In genomic region chr7:18530224-18531179, GRCh38 we compare ENCODE assay signal across 12 cellular contexts. TPM values are rescaled to one million over a fixed set of nuclear protein-coding genes. Genes with fewer than 3 reads are reported as not detected.
DNase-seq lines count a peak whose midpoint lies in the region; ATAC-seq and FAIRE-seq lines count a peak whose summit lies in the region.
"Had no signal": no experiment of that assay in that cellular context is flagged by ENCODE, and none has a peak within 500 bp of the region (broad histone marks: within the 10 kb centered on the region; RNA-seq: fewer than 3 reads in every experiment).

No MANE protein-coding gene starts in this region.

- H3K4me3 ChIP-seq in Karpas-422 (ENCODE audit: low read length) (peak overlapping the region; percentile 6; the same call in 1 of the 2 replicates), subcutaneous abdominal adipose tissue (ENCODE audit: low read depth in 1 of 5, low read length in 5 of 5) (no peak overlapping the region), H7 (ENCODE audit: insufficient read depth, low read depth, low read length) (no peak overlapping the region)
- H3K4me3 ChIP-seq: coronary artery had no signal

- peaks cover 71% of the 10 kb centered on the region for H3K4me1 ChIP-seq in Karpas-422 (ENCODE audit: low read length)
- H3K4me1 ChIP-seq in subcutaneous abdominal adipose tissue (ENCODE audit: control insufficient read depth in 5 of 5, insufficient read depth in 5 of 5, low read length in 5 of 5) = peaks cover 0 to 11% (median 0%) of the 10 kb centered on the region in 5 donors

- no peak overlapping the region for H3K9ac ChIP-seq in Karpas-422 (ENCODE audit: low read length)
- no peak overlapping the region for H3K9ac ChIP-seq in subcutaneous abdominal adipose tissue (ENCODE audit: low read length in 5 of 5)

- DNase-seq in GM19239 (ENCODE audit: insufficient read length, low spot score) (no peak), Karpas-422 (no peak), H7 (no peak), COLO668 (lab: John Stamatoyannopoulos, UW; ENCODE audit: unreplicated experiment) (no peak)
- DNase-seq in activated T-cell treated with anti-CD3 and anti-CD28 coated beads, Interleukin-2, amount 50 U/mL, for 48 hours = no peak
- DNase-seq: activated T-cell treated with anti-CD3 and anti-CD28 coated beads, Interleukin-2, amount 50 U/mL, for 72 hours; KBM-7; NCI-H526 treated with DMSO at 0.1 percent for 48 hours; T1000 had no signal

- H2AFZ ChIP-seq in Karpas-422 (ENCODE audit: low read length) = no peak overlapping the region

- no peaks in the 10 kb centered on the region for H4K20me1 ChIP-seq in Karpas-422 (ENCODE audit: insufficient read depth, low read depth, low read length)

- peaks cover 3% of the 10 kb centered on the region; the same call in 1 of the 2 replicates for H3K27me3 ChIP-seq in Karpas-422 (ENCODE audit: low read length)
- H3K27me3 ChIP-seq in subcutaneous abdominal adipose tissue (ENCODE audit: control insufficient read depth in 5 of 5, insufficient read depth in 4 of 5, low read length in 5 of 5) = no peaks in the 10 kb centered on the region
- no peaks in the 10 kb centered on the region for H3K27me3 ChIP-seq in H7 (ENCODE audit: control insufficient read depth, insufficient read depth, low read length)

- peak; percentile 60 for ATAC-seq in HG02840 (IDR thresholded peaks at IDR 0.05; ENCODE audit: low FRiP score, unreplicated experiment)
- ATAC-seq: activated T-cell treated with anti-CD3 and anti-CD28 coated beads, Interleukin-2, amount 50 U/mL, for 72 hours had no signal

- H3K9me3 ChIP-seq in Karpas-422 (ENCODE audit: low read length) (no peaks in the 10 kb centered on the region), subcutaneous abdominal adipose tissue (ENCODE audit: control insufficient read depth in 5 of 5, low read length in 5 of 5) (no peaks in the 10 kb centered on the region)

- peak; percentile 47 for FAIRE-seq in GM19239 (lab: Jason Lieb, UNC)

- H3K27ac ChIP-seq in Karpas-422 (ENCODE audit: low read length) (no peak overlapping the region; the same call in 1 of the 2 replicates), subcutaneous abdominal adipose tissue (ENCODE audit: low read depth, low read length) (peak overlapping the region; percentile 37)

- no peaks in the 10 kb centered on the region for H3K9me2 ChIP-seq in Karpas-422 (replicated peaks; ENCODE audit: insufficient read depth, low read length)

- no peaks in the 10 kb centered on the region for H3K79me2 ChIP-seq in Karpas-422 (ENCODE audit: low read length)

- H3K36me3 ChIP-seq in Karpas-422 (ENCODE audit: insufficient read depth, low read length) (no peaks in the 10 kb centered on the region), subcutaneous abdominal adipose tissue (ENCODE audit: control insufficient read depth in 5 of 5, insufficient read depth in 5 of 5, low read length in 5 of 5) (no peaks in the 10 kb centered on the region), H7 (replicated peaks; ENCODE audit: control insufficient read depth, insufficient read depth, low read length) (no peaks in the 10 kb centered on the region)

- peak overlapping the region; percentile 30 for H3K4me2 ChIP-seq in Karpas-422 (ENCODE audit: low read depth, low read length, poor library complexity, severe bottlenecking)

RNA-seq across cellular contexts. Expression of gene HDAC9, which starts 35.0 kb away (rescaled TPM):
- 1.7 and 5.2 TPM in 2 replicates for total RNA-seq in Karpas-422 (2014; rRNA removed; shearing (Covaris generic); ENCODE audit: low replicate concordance)
- total RNA-seq in H7 (2014; rRNA removed; shearing (Covaris generic)) = 2.1 and 5.4 TPM in 2 replicates
